1 cellular context compared by ENCODE assay signal in genomic region chr17:40645932-40646331, GRCh38.
TF ChIP-seq lines count a peak whose summit lies in the region.

No MANE protein-coding gene starts in this region.

TF ChIP-seq in GM23338, 12 proteins besides CTCF, POLR2A, EP300 and RAD21:
- TF ChIP-seq REST (IDR thresholded peaks at IDR 0.05; ENCODE audit: unreplicated experiment) = no peak
- no peak for TF ChIP-seq ZNF114 (CRISPR knock-in tag; IDR thresholded peaks at IDR 0.05)
- TF ChIP-seq STAT1 (IDR thresholded peaks at IDR 0.05; ENCODE audit: unreplicated experiment) = no peak
- no peak for TF ChIP-seq ZNF462 (CRISPR knock-in tag; IDR thresholded peaks at IDR 0.05)
- no peak for TF ChIP-seq EZH2phosphoT487 (IDR thresholded peaks at IDR 0.05; ENCODE audit: unreplicated experiment)
- TF ChIP-seq JUNB (IDR thresholded peaks at IDR 0.05; ENCODE audit: unreplicated experiment) = no peak
- no peak for TF ChIP-seq NANOG (IDR thresholded peaks at IDR 0.05; ENCODE audit: borderline replicate concordance)
- no peak for TF ChIP-seq ZNF331 (CRISPR knock-in tag; IDR thresholded peaks at IDR 0.05; ENCODE audit: low read depth)
- no peak for TF ChIP-seq ETS1 (IDR thresholded peaks at IDR 0.05)
- no peak for TF ChIP-seq POLR2AphosphoS5 (IDR thresholded peaks at IDR 0.05; ENCODE audit: low read depth)
TF ChIP-seq in GM23338: peak in this region for 0.
